In the genomic region with DNA sequence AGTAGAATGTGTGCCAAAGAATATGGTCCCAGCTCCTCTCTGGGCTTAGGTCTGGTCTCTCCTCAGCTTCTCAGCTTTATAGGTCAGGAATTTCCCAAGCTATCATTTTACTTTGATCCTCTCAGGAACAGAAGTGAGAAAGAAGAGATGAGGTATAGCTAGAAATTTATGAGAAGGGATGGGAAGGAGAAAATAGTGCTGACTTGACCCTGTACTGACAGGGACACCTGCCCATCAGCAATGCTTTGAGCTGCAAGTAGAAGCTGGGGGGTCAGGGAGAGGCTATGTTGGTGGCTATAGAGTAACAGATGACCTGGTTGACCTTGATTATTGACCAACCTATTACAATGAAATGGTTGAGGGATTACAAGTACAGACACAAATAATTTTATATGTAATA, we compare ENCODE assay signal across 1 cellular context.
TF ChIP-seq lines count a peak whose summit lies in the region.

No MANE protein-coding gene starts in this region.

TF ChIP-seq in GM12878, 131 proteins besides CTCF, POLR2A, EP300 and RAD21 (continued from another document):
- TF ChIP-seq, protein P1, sequence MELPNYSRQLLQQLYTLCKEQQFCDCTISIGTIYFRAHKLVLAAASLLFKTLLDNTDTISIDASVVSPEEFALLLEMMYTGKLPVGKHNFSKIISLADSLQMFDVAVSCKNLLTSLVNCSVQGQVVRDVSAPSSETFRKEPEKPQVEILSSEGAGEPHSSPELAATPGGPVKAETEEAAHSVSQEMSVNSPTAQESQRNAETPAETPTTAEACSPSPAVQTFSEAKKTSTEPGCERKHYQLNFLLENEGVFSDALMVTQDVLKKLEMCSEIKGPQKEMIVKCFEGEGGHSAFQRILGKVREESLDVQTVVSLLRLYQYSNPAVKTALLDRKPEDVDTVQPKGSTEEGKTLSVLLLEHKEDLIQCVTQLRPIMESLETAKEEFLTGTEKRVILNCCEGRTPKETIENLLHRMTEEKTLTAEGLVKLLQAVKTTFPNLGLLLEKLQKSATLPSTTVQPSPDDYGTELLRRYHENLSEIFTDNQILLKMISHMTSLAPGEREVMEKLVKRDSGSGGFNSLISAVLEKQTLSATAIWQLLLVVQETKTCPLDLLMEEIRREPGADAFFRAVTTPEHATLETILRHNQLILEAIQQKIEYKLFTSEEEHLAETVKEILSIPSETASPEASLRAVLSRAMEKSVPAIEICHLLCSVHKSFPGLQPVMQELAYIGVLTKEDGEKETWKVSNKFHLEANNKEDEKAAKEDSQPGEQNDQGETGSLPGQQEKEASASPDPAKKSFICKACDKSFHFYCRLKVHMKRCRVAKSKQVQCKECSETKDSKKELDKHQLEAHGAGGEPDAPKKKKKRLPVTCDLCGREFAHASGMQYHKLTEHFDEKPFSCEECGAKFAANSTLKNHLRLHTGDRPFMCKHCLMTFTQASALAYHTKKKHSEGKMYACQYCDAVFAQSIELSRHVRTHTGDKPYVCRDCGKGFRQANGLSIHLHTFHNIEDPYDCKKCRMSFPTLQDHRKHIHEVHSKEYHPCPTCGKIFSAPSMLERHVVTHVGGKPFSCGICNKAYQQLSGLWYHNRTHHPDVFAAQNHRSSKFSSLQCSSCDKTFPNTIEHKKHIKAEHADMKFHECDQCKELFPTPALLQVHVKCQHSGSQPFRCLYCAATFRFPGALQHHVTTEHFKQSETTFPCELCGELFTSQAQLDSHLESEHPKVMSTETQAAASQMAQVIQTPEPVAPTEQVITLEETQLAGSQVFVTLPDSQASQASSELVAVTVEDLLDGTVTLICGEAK (IDR thresholded peaks at IDR 0.05; ENCODE audit: borderline replicate concordance) = no peak
- TF ChIP-seq RFX5 (IDR thresholded peaks at IDR 0.05; ENCODE audit: low read depth, low read length) (no peak), HDAC6 (IDR thresholded peaks at IDR 0.05; ENCODE audit: unreplicated experiment) (no peak), SMAD1 (IDR thresholded peaks at IDR 0.05; ENCODE audit: low read depth, partially characterized antibody) (no peak), ZNF622 (IDR thresholded peaks at IDR 0.05) (no peak), SREBF1 (IDR thresholded peaks at IDR 0.05; ENCODE audit: low read length) (no peak), IRF4 (IDR thresholded peaks at IDR 0.05; ENCODE audit: low read depth, low read length) (no peak), EED (IDR thresholded peaks at IDR 0.05; ENCODE audit: low read depth) (no peak), HDAC2 (IDR thresholded peaks at IDR 0.05) (no peak)
- TF ChIP-seq, protein P2, sequence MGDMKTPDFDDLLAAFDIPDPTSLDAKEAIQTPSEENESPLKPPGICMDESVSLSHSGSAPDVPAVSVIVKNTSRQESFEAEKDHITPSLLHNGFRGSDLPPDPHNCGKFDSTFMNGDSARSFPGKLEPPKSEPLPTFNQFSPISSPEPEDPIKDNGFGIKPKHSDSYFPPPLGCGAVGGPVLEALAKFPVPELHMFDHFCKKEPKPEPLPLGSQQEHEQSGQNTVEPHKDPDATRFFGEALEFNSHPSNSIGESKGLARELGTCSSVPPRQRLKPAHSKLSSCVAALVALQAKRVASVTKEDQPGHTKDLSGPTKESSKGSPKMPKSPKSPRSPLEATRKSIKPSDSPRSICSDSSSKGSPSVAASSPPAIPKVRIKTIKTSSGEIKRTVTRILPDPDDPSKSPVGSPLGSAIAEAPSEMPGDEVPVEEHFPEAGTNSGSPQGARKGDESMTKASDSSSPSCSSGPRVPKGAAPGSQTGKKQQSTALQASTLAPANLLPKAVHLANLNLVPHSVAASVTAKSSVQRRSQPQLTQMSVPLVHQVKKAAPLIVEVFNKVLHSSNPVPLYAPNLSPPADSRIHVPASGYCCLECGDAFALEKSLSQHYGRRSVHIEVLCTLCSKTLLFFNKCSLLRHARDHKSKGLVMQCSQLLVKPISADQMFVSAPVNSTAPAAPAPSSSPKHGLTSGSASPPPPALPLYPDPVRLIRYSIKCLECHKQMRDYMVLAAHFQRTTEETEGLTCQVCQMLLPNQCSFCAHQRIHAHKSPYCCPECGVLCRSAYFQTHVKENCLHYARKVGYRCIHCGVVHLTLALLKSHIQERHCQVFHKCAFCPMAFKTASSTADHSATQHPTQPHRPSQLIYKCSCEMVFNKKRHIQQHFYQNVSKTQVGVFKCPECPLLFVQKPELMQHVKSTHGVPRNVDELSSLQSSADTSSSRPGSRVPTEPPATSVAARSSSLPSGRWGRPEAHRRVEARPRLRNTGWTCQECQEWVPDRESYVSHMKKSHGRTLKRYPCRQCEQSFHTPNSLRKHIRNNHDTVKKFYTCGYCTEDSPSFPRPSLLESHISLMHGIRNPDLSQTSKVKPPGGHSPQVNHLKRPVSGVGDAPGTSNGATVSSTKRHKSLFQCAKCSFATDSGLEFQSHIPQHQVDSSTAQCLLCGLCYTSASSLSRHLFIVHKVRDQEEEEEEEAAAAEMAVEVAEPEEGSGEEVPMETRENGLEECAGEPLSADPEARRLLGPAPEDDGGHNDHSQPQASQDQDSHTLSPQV (IDR thresholded peaks at IDR 0.05) = no peak
TF ChIP-seq in GM12878: peak in this region for 0.
